In genomic region chr7:111383133-111383532, GRCh38 we compare ENCODE assay signal across 26 cellular contexts.
DNase-seq lines count a peak whose midpoint lies in the region; ATAC-seq, FAIRE-seq and TF ChIP-seq lines count a peak whose summit lies in the region.
"Had no signal": no experiment of that assay in that cellular context is flagged by ENCODE, and none has a peak within 500 bp of the region (broad histone marks: within the 10 kb centered on the region; RNA-seq: fewer than 3 reads in every experiment).

No MANE protein-coding gene starts in this region.

- no peak for TF ChIP-seq POLR2A in breast epithelium (IDR thresholded peaks at IDR 0.05)

- no peaks in the 10 kb centered on the region for H3K4me1 ChIP-seq in breast epithelium
- H3K4me1 ChIP-seq: BLaER1 treated with 17β-estradiol and CSF1 and Interleukin-3, amounts not matched to agents 10 nM and 100 nM had no signal

- CTCF ChIA-PET in MCF 10A (lab: Yijun Ruan, JAX) = no interaction called here

- no peaks in the 10 kb centered on the region for H3K36me3 Mint-ChIP-seq in MCF 10A (ENCODE audit: insufficient read depth, unreplicated experiment)
- H3K36me3 Mint-ChIP-seq: CD14-positive monocyte had no signal

- no TSS peak for BruUV-seq in MCF 10A (replicated peaks; lab: Mats Ljungman, UMichigan)

- H3K9me3 Mint-ChIP-seq in MCF 10A (ENCODE audit: unreplicated experiment) = peaks cover 9% of the 10 kb centered on the region
- H3K9me3 Mint-ChIP-seq: CD4-positive, alpha-beta T cell had no signal

- no peak overlapping the region for H3K4me3 ChIP-seq in breast epithelium
- no peak overlapping the region for H3K4me3 ChIP-seq in bronchial epithelial cell (ENCODE audit: low read depth, low read length)
- H3K4me3 ChIP-seq: A549; BLaER1 treated with 17β-estradiol and CSF1 and Interleukin-3, amounts not matched to agents 10 nM and 100 nM; GM12878; GM23248 had no signal

- H3K9me3 ChIP-seq in breast epithelium = no peaks in the 10 kb centered on the region
- H3K9me3 ChIP-seq: A549; BE2C; BLaER1 treated with 17β-estradiol and CSF1 and Interleukin-3, amounts not matched to agents 10 nM and 100 nM had no signal

- H3K27me3 Mint-ChIP-seq in MCF 10A (ENCODE audit: insufficient read depth, unreplicated experiment) = no peaks in the 10 kb centered on the region
- H3K27me3 Mint-ChIP-seq: CD4-positive, alpha-beta T cell; CD8-positive, alpha-beta memory T cell had no signal

- peaks cover 26% of the 10 kb centered on the region for H3K4me1 Mint-ChIP-seq in MCF 10A (ENCODE audit: insufficient read depth, unreplicated experiment)
- H3K4me1 Mint-ChIP-seq: CD14-positive monocyte had no signal

- POLR2A ChIA-PET in MCF 10A (lab: Yijun Ruan, JAX) = interaction anchor here (1.4 kb wide), 1 partner anchor 11 kb away, joined by 4 read pairs; no protein-coding TSS in a partner anchor

- FAIRE-seq in bronchial epithelial cell (lab: Jason Lieb, UNC) = no peak
- FAIRE-seq: A549, D721Med, GM12878, H1 had no signal

- ATAC-seq in esophagus mucosa (peak; percentile 48), HG03520 (IDR thresholded peaks at IDR 0.05; ENCODE audit: unreplicated experiment) (no peak), GM19351 (IDR thresholded peaks at IDR 0.05; ENCODE audit: unreplicated experiment) (no peak)
- ATAC-seq: A549, GM12878 had no signal

- no peaks in the 10 kb centered on the region for H3K36me3 ChIP-seq in breast epithelium
- H3K36me3 ChIP-seq in bronchial epithelial cell (ENCODE audit: control insufficient read depth, insufficient read depth, low read length) = no peaks in the 10 kb centered on the region
- H3K36me3 ChIP-seq: BE2C; BLaER1 treated with 17β-estradiol and CSF1 and Interleukin-3, amounts not matched to agents 10 nM and 100 nM had no signal

- H3K27me3 ChIP-seq in breast epithelium = no peaks in the 10 kb centered on the region
- H3K27me3 ChIP-seq in bronchial epithelial cell (ENCODE audit: control insufficient read depth, insufficient read depth, low read length) = no peaks in the 10 kb centered on the region
- H3K27me3 ChIP-seq: BE2C; BLaER1 treated with 17β-estradiol and CSF1 and Interleukin-3, amounts not matched to agents 10 nM and 100 nM had no signal

- intact Hi-C loops in MCF 10A (cut with micrococcal nuclease) (no loop called here), breast epithelium (cut with DNase I; ENCODE audit: low total_unique reads) (no loop called here)

- H3K4me3 Mint-ChIP-seq in MCF 10A (ENCODE audit: unreplicated experiment) = no peak overlapping the region
- H3K4me3 Mint-ChIP-seq: CD14-positive monocyte; CD4-positive, alpha-beta T cell; CD8-positive, alpha-beta memory T cell had no signal

- no peak for DNase-seq in MCF 10A (ENCODE audit: unreplicated experiment)
- no peak for DNase-seq in breast epithelium (ENCODE audit: low spot score in 2 of 2)
- peak; percentile 66 for DNase-seq in bronchial epithelial cell (ENCODE audit: low read depth)
- DNase-seq in anterior cingulate cortex (lab: John Stamatoyannopoulos, UW) = no peak
- DNase-seq: 8988T; ACHN; AML-193; BE2C; CD4-positive, alpha-beta T cell; CD8-positive, alpha-beta memory T cell; DMS 273 treated with DMSO at 0.1 percent for 48 hours; DMS79; EL; GDM1; GM23248; H7; HCEC 1CT had no signal

- peak overlapping the region; percentile 64 for H3K27ac Mint-ChIP-seq in MCF 10A (ENCODE audit: low read depth, unreplicated experiment)
- H3K27ac Mint-ChIP-seq: CD14-positive monocyte; CD4-positive, alpha-beta T cell had no signal

- H3K27ac ChIP-seq in breast epithelium = no peak overlapping the region
- H3K27ac ChIP-seq: BLaER1 treated with 17β-estradiol and CSF1 and Interleukin-3, amounts not matched to agents 10 nM and 100 nM; GM23248 had no signal

- TF ChIP-seq CTCF in MCF 10A (IDR thresholded peaks at IDR 0.05; ENCODE audit: unreplicated experiment) (no peak), breast epithelium (IDR thresholded peaks at IDR 0.05) (no peak), bronchial epithelial cell (IDR thresholded peaks at IDR 0.05; ENCODE audit: insufficient read depth, low read length, severe bottlenecking) (no peak)
